ENCODE assay signal across 8 cellular contexts in the genomic region with DNA sequence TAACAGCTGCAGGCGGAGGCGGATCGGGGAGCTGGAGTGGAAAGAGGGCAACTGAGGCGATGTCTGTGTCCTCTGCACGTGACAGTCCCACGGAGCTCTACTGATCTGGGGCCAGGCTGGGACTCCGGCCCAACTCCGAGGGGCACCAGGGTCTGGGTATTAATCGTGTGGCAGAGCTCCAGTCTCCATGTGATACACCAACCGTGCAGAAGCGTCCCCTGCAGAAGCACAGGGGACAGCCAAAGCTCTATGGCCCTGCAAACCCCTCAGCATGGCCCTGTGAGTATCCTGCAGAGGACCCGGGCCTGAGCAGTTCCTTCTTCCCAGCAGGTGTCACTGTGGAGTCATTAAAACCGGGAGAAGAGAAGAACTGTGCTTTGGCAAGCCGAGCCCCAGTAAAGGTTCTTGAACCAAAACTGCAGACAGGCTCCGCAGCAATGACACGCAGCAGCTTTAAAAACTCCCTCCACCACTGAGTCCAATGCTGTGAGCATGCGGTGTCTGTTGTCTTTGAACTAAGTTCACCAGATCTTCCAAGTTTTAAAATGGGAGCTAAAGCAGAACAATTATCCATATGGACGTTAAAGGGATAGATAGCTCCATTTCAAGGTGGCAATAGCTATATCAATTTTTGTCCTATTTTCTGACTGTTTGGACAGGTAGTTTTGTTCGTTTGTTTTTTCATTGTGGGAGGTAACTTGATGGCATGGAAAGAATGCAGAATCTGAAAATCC.
DNase-seq lines count a peak whose midpoint lies in the region; ATAC-seq and TF ChIP-seq lines count a peak whose summit lies in the region.

No MANE protein-coding gene starts in this region.

- peak; percentile 16 to 67 (median 61); a peak in 4 of 6 replicates for TF ChIP-seq CTCF in HCT116 (IDR thresholded peaks at IDR 0.05 in 2 of 3, conservative IDR thresholded peaks at IDR 0.05 in 1 of 3; ENCODE audit: borderline replicate concordance in 1 of 3, insufficient read depth in 1 of 3, low read depth in 2 of 3, low read length in 2 of 3)
- TF ChIP-seq CTCF in activated B cell treated with CpG ODN at 0.5 μM for 24 hours (IDR thresholded peaks at IDR 0.05): no peak
- TF ChIP-seq CTCF in foreskin keratinocyte (conservative IDR thresholded peaks at IDR 0.05): peak; percentile 58
- peak; percentile 70 for TF ChIP-seq CTCF in osteoblast (IDR thresholded peaks at IDR 0.05; ENCODE audit: extremely low read depth, low read depth, low read length)

- intact Hi-C loops in HCT116 (cut with micrococcal nuclease) (no loop called here), activated B cell treated with CpG ODN at 0.5 μM for 24 hours (cut with micrococcal nuclease) (no loop called here)

- H3K9ac ChIP-seq in HCT116 (ENCODE audit: low read length): no peak overlapping the region

- H3K9me3 ChIP-seq in HCT116 (ENCODE audit: control insufficient read depth in 1 of 2, insufficient read depth in 1 of 2, low read depth in 1 of 2, low read length in 2 of 2) (no peaks in the 10 kb centered on the region), osteoblast (ENCODE audit: low read depth, low read length) (no peaks in the 10 kb centered on the region)

- no peak overlapping the region for H3K27ac Mint-ChIP-seq in activated B cell treated with CpG ODN at 0.5 μM for 24 hours

- H3K4me2 ChIP-seq in HCT116 (ENCODE audit: low read length) (no peak overlapping the region), osteoblast (ENCODE audit: insufficient read depth, low read length) (no peak overlapping the region)

- H3K4me1 Mint-ChIP-seq in activated B cell treated with CpG ODN at 0.5 μM for 24 hours: peaks cover 2% of the 10 kb centered on the region

- DNase-seq in activated T-cell treated with anti-CD3 and anti-CD28 coated beads for 24 hours (ENCODE audit: low read depth) (peak; percentile 12), activated T-cell treated with anti-CD3 and anti-CD28 coated beads for 4 hours (no peak), HCT116 (ENCODE audit: low read depth, low spot score) (peak; percentile 7), NCI-H1092 treated with DMSO at 0.1 percent for 48 hours (lab: John Stamatoyannopoulos, UW) (peak; percentile 10), activated B cell treated with CpG ODN at 0.5 μM for 24 hours (no peak), foreskin keratinocyte (peak; percentile 8 to 29), osteoblast (ENCODE audit: insufficient read length, low spot score, missing footprints) (peak; percentile 34)

- H3K36me3 ChIP-seq in HCT116 (ENCODE audit: control insufficient read depth in 1 of 2, insufficient read depth in 2 of 2, low read length in 2 of 2): no peaks in the 10 kb centered on the region
- no peaks in the 10 kb centered on the region for H3K36me3 ChIP-seq in osteoblast (ENCODE audit: insufficient read depth, low read length)

- H3K27ac ChIP-seq in HCT116 (ENCODE audit: low read depth, low read length) (no peak overlapping the region), foreskin keratinocyte (no peak overlapping the region), osteoblast (ENCODE audit: low read depth, low read length) (no peak overlapping the region)

- no TSS peak for BruUV-seq in HCT116 (replicated peaks; lab: Mats Ljungman, UMichigan)

- H3K79me2 ChIP-seq in HCT116 (ENCODE audit: insufficient read depth, low read length) (no peaks in the 10 kb centered on the region), osteoblast (ENCODE audit: insufficient read depth, low read length) (no peaks in the 10 kb centered on the region)

- no peaks in the 10 kb centered on the region for H3K9me3 Mint-ChIP-seq in activated B cell treated with CpG ODN at 0.5 μM for 24 hours

- H3K4me1 ChIP-seq in HCT116 (ENCODE audit: control insufficient read depth in 1 of 2, insufficient read depth in 2 of 2, low read length in 2 of 2): no peaks in the 10 kb centered on the region
- no peaks in the 10 kb centered on the region for H3K4me1 ChIP-seq in foreskin keratinocyte
- no peaks in the 10 kb centered on the region for H3K4me1 ChIP-seq in osteoblast (ENCODE audit: insufficient read depth, low read length)

- CTCF ChIA-PET in HCT116 (lab: Charles Lee): interaction anchor here (0.9 to 1.6 kb wide), 4 partner anchors 11 to 74 kb away, joined by 3 to 8 read pairs (median 3); no protein-coding TSS in a partner anchor
- CTCF ChIA-PET in activated B cell treated with CpG ODN at 0.5 μM for 24 hours (lab: Charles Lee): interaction anchor here (0.8 to 1.3 kb wide), 3 partner anchors 9 to 31 kb away, joined by 3 to 4 read pairs (median 4); no protein-coding TSS in a partner anchor

- H4K20me1 ChIP-seq in HCT116 (ENCODE audit: insufficient read depth) (no peaks in the 10 kb centered on the region), osteoblast (ENCODE audit: insufficient read depth, low read length) (no peaks in the 10 kb centered on the region)

- RAD21 ChIA-PET in HCT116 (lab: Charles Lee; ENCODE audit: low non-redundant PET in 1 of 2, low total read pairs in 2 of 2, uncharacterized antibody in 2 of 2, unreplicated experiment in 2 of 2): no interaction called here

- H3K27me3 Mint-ChIP-seq in activated B cell treated with CpG ODN at 0.5 μM for 24 hours: no peaks in the 10 kb centered on the region

- peak; percentile 40; the same call in 1 of the 2 replicates for TF ChIP-seq RAD21 in HCT116 (IDR thresholded peaks at IDR 0.05; ENCODE audit: low read depth)

- ATAC-seq in HCT116: peak; percentile 94
- peak; percentile 65 for ATAC-seq in activated B cell treated with CpG ODN at 0.5 μM for 24 hours (ENCODE audit: low read depth)
- ATAC-seq in foreskin keratinocyte: peak; percentile 79
- no peak for ATAC-seq in GM18870 (IDR thresholded peaks at IDR 0.05; ENCODE audit: unreplicated experiment)

- H3K9me2 ChIP-seq in HCT116 (ENCODE audit: insufficient read depth): no peaks in the 10 kb centered on the region

- H3K4me3 ChIP-seq in HCT116 (replicated peaks in 1 of 2; ENCODE audit: low read depth in 1 of 2, low read length in 2 of 2): no peak overlapping the region
- H3K4me3 ChIP-seq in osteoblast (ENCODE audit: insufficient read depth, low read length): no peak overlapping the region

- no peaks in the 10 kb centered on the region for H3K36me3 Mint-ChIP-seq in activated B cell treated with CpG ODN at 0.5 μM for 24 hours (ENCODE audit: low read depth)

- TF ChIP-seq POLR2A in HCT116 (IDR thresholded peaks at IDR 0.05; ENCODE audit: borderline replicate concordance, extremely low read depth, insufficient read depth, insufficient read length): no peak

- H2AFZ ChIP-seq in HCT116 (ENCODE audit: low read depth, low read length, poor library complexity, severe bottlenecking) (no peak overlapping the region), osteoblast (ENCODE audit: low read length) (no peak overlapping the region)

- no peak overlapping the region for H3K4me3 Mint-ChIP-seq in activated B cell treated with CpG ODN at 0.5 μM for 24 hours

- POLR2A ChIA-PET in HCT116 (lab: Charles Lee): no interaction called here
- POLR2A ChIA-PET in activated B cell treated with CpG ODN at 0.5 μM for 24 hours (lab: Charles Lee): no interaction called here

- no peaks in the 10 kb centered on the region for H3K27me3 ChIP-seq in HCT116 (ENCODE audit: insufficient read depth, low read length)
- H3K27me3 ChIP-seq in foreskin keratinocyte: no peaks in the 10 kb centered on the region
- no peaks in the 10 kb centered on the region for H3K27me3 ChIP-seq in osteoblast (ENCODE audit: insufficient read depth, low read length)

TF ChIP-seq in HCT116, 20 proteins besides CTCF, POLR2A, EP300 and RAD21 (continues in another document):
- TF ChIP-seq CBX3 (IDR thresholded peaks at IDR 0.05; ENCODE audit: low read depth) (no peak), ZNF274 (IDR thresholded peaks at IDR 0.05; ENCODE audit: low read depth, low read length) (no peak), TCF7L2 (IDR thresholded peaks at IDR 0.05; ENCODE audit: borderline replicate concordance, extremely low read depth, insufficient read depth, insufficient read length) (no peak), SP1 (IDR thresholded peaks at IDR 0.05; ENCODE audit: low read depth) (no peak), JUND (IDR thresholded peaks at IDR 0.05) (no peak), EZH2 (IDR thresholded peaks at IDR 0.05) (no peak), ELF1 (IDR thresholded peaks at IDR 0.05; ENCODE audit: borderline replicate concordance, low read depth) (no peak), YY1 (IDR thresholded peaks at IDR 0.05; ENCODE audit: extremely low read depth, insufficient replicate concordance, low read depth, low read length) (no peak)
- TF ChIP-seq, protein P1, sequence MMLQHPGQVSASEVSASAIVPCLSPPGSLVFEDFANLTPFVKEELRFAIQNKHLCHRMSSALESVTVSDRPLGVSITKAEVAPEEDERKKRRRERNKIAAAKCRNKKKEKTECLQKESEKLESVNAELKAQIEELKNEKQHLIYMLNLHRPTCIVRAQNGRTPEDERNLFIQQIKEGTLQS (IDR thresholded peaks at IDR 0.05): no peak
- TF ChIP-seq, protein P2, sequence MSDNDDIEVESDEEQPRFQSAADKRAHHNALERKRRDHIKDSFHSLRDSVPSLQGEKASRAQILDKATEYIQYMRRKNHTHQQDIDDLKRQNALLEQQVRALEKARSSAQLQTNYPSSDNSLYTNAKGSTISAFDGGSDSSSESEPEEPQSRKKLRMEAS (IDR thresholded peaks at IDR 0.05): no peak
- TF ChIP-seq, protein P3, sequence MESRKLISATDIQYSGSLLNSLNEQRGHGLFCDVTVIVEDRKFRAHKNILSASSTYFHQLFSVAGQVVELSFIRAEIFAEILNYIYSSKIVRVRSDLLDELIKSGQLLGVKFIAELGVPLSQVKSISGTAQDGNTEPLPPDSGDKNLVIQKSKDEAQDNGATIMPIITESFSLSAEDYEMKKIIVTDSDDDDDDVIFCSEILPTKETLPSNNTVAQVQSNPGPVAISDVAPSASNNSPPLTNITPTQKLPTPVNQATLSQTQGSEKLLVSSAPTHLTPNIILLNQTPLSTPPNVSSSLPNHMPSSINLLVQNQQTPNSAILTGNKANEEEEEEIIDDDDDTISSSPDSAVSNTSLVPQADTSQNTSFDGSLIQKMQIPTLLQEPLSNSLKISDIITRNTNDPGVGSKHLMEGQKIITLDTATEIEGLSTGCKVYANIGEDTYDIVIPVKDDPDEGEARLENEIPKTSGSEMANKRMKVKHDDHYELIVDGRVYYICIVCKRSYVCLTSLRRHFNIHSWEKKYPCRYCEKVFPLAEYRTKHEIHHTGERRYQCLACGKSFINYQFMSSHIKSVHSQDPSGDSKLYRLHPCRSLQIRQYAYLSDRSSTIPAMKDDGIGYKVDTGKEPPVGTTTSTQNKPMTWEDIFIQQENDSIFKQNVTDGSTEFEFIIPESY (IDR thresholded peaks at IDR 0.05; ENCODE audit: extremely low read depth, insufficient replicate concordance, low read length): no peak

Comparison
In these comparisons a context has a peak if more than half of its experiments do, and no peak if none do; other contexts are left out.
1. DNase-seq: peak in activated T-cell treated with anti-CD3 and anti-CD28 coated beads for 24 hours (single experiment), HCT116 (single experiment), NCI-H1092 treated with DMSO at 0.1 percent for 48 hours (single experiment), foreskin keratinocyte (2 of 2) and osteoblast (single experiment); none in activated T-cell treated with anti-CD3 and anti-CD28 coated beads for 4 hours (single experiment) and activated B cell treated with CpG ODN at 0.5 μM for 24 hours (single experiment).